In the genomic region with DNA sequence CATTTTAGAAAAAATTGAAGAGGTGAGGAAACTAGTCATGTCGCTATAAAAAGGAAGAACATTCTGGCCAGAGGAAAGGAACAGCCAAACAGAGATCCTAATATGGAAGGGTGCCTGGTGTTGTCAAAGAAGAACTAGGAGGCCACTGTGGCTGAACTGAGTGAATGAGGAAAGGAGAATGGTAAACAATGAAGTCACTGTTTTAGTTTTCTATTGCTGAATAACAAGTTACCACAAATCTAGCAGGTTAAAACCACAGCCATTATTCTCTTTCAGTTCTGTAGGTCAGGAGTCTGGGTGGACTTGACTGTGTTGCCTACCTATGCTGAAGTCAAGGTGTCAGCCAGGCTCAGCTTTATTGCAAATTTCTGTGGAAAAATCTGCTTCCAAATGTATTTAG, we compare ENCODE assay signal across 10 cellular contexts.
A peak's percentile ranks its signal among the peaks of the same experiment; 100 is the strongest.
DNase-seq lines count a peak whose midpoint lies in the region; ATAC-seq lines count a peak whose summit lies in the region.
"Had no signal": no experiment of that assay in that cellular context is flagged by ENCODE, and none has a peak within 500 bp of the region (broad histone marks: within the 10 kb centered on the region; RNA-seq: fewer than 3 reads in every experiment).

No MANE protein-coding gene starts in this region.

- no peaks in the 10 kb centered on the region for H3F3A ChIP-seq in GM23248 (ENCODE audit: insufficient read depth)

- no peak overlapping the region for H3K27ac ChIP-seq in GM23248

- ATAC-seq in GM18907 (IDR thresholded peaks at IDR 0.05; ENCODE audit: unreplicated experiment): peak; percentile 94
- peak; percentile 84 for ATAC-seq in GM21825 (IDR thresholded peaks at IDR 0.05; ENCODE audit: unreplicated experiment)
- ATAC-seq in HG03432 (IDR thresholded peaks at IDR 0.05; ENCODE audit: unreplicated experiment): peak; percentile 85
- ATAC-seq: SK-N-SH treated with all-trans-retinoic acid at 6 μM for 48 hours had no signal

- H3K4me1 ChIP-seq in GM23248 (ENCODE audit: insufficient read depth): no peaks in the 10 kb centered on the region

- peaks cover 26% of the 10 kb centered on the region; the same call in 1 of the 2 replicates for H3K27me3 ChIP-seq in GM23248 (replicated peaks; ENCODE audit: insufficient read depth)

- no peaks in the 10 kb centered on the region for H3K9me2 ChIP-seq in GM23248 (ENCODE audit: insufficient read depth)

- WGBS in GM23248 (ENCODE audit: low coverage in 1 of 2, low lambda C conversion rate in 2 of 2, missing lambda C conversion rate in 2 of 2), 2 experiments: 85 to 94% methylated on average over 1 of the region's 1 CpG

- H4K20me1 ChIP-seq in GM23248 (ENCODE audit: insufficient read depth): no peaks in the 10 kb centered on the region

- in situ Hi-C loops in GM23248 (cut with MboI): loop anchor here (25.0 kb wide), 1 partner anchor 727 kb away; no protein-coding TSS in a partner anchor

- no peak overlapping the region for H3K4me2 ChIP-seq in GM23248 (ENCODE audit: unreplicated experiment)

- DNase-seq in kidney tubule cell (ENCODE audit: low spot score) (peak; percentile 42), NCI-H1048 (lab: John Stamatoyannopoulos, UW) (no peak), cortex of kidney (lab: John Stamatoyannopoulos, UW) (no peak), GM23248 (no peak), T-helper 9 cell (no peak)
- DNase-seq: COR-L47 had no signal

- H3K9me3 ChIP-seq in GM23248 (ENCODE audit: low read depth): no peaks in the 10 kb centered on the region

- no peaks in the 10 kb centered on the region for H3K36me3 ChIP-seq in GM23248 (ENCODE audit: low read depth)

- H3K9ac ChIP-seq in GM23248: no peak overlapping the region

- H3K79me2 ChIP-seq in GM23248 (ENCODE audit: insufficient read depth): no peaks in the 10 kb centered on the region

- H2AFZ ChIP-seq in GM23248: no peak overlapping the region

- H3K4me3 ChIP-seq in GM23248: no peak overlapping the region
